In the genomic region with DNA sequence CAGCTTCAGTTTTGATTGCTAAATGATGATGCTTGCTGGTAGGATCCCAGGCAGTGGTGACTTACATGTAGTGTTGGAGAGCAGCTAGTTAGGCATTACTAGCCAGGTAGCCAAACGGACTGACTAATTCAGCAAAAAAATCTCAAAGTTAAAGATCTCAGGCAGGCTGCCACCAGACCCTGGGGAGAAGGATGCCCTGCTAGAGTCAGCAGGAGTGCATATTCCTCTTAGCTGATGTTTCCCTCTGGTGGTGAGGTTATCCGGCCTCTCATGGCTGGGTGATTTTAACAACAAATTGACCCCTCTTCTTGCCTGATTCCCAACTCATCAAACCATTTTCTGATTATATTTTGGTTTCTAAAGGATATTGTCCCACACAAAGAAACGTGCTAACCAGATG, we compare ENCODE assay signal across 7 cellular contexts. TPM values are rescaled to one million over a fixed set of nuclear protein-coding genes. Genes with fewer than 3 reads are reported as not detected.
DNase-seq lines count a peak whose midpoint lies in the region; ATAC-seq and TF ChIP-seq lines count a peak whose summit lies in the region.
"Had no signal": no experiment of that assay in that cellular context is flagged by ENCODE, and none has a peak within 500 bp of the region (broad histone marks: within the 10 kb centered on the region; RNA-seq: fewer than 3 reads in every experiment).

No MANE protein-coding gene starts in this region.

- H3F3A ChIP-seq in smooth muscle cell (ENCODE audit: low read depth): peaks cover 36% of the 10 kb centered on the region

- WGBS in smooth muscle cell (ENCODE audit: low lambda C conversion rate): 80% methylated on average over 3 of the region's 3 CpGs

- no peak overlapping the region for H3K4me2 ChIP-seq in fibroblast of lung (ENCODE audit: extremely low read depth, insufficient read depth, low read length)
- peak overlapping the region; percentile 6 for H3K4me2 ChIP-seq in smooth muscle cell

- H3K36me3 ChIP-seq in fibroblast of lung (ENCODE audit: control insufficient read depth, insufficient read depth, low read length) (no peaks in the 10 kb centered on the region), smooth muscle cell (ENCODE audit: low read depth) (no peaks in the 10 kb centered on the region)

- H3K9ac ChIP-seq in fibroblast of lung (ENCODE audit: insufficient read depth, low read length): no peak overlapping the region
- H3K9ac ChIP-seq in smooth muscle cell (ENCODE audit: low read depth): peak overlapping the region; percentile 26

- H3K4me3 ChIP-seq in fibroblast of lung (replicated peaks in 1 of 4; ENCODE audit: control extremely low read depth in 1 of 4, insufficient read depth in 1 of 4, low read depth in 3 of 4, low read length in 4 of 4) (no peak overlapping the region), smooth muscle cell (no peak overlapping the region)

- H3K27ac ChIP-seq in fibroblast of lung (ENCODE audit: insufficient read depth, low read length) (no peak overlapping the region), smooth muscle cell (ENCODE audit: low read depth) (peak overlapping the region; percentile 80)

- ATAC-seq in GM18909 (IDR thresholded peaks at IDR 0.05; ENCODE audit: poor library complexity, unreplicated experiment): no peak
- ATAC-seq: activated T-helper 17 cell treated with anti-CD3 and anti-CD28 coated beads, Interleukin-2, amount 50 U/mL, for 72 hours had no signal

- H3K4me1 ChIP-seq in fibroblast of lung (ENCODE audit: control insufficient read depth, extremely low read depth, insufficient read depth, low read length) (no peaks in the 10 kb centered on the region), smooth muscle cell (ENCODE audit: low read depth) (peaks cover 39% of the 10 kb centered on the region)

- H3K27me3 ChIP-seq in fibroblast of lung (ENCODE audit: control insufficient read depth, insufficient read depth, low read length) (peaks cover 13% of the 10 kb centered on the region), smooth muscle cell (ENCODE audit: low read depth) (no peaks in the 10 kb centered on the region)

- no peaks in the 10 kb centered on the region for H4K20me1 ChIP-seq in fibroblast of lung (ENCODE audit: control insufficient read depth, extremely low read depth, insufficient read depth, low read length)
- H4K20me1 ChIP-seq in smooth muscle cell (ENCODE audit: low read depth): peaks cover 41% of the 10 kb centered on the region

- H3K9me3 ChIP-seq in fibroblast of lung (ENCODE audit: control insufficient read depth, insufficient read depth, low read depth, low read length) (no peaks in the 10 kb centered on the region), smooth muscle cell (replicated peaks; ENCODE audit: low read depth) (no peaks in the 10 kb centered on the region)

- DNase-seq in NCI-H2227 treated with DMSO at 0.1 percent for 48 hours (lab: John Stamatoyannopoulos, UW) (peak; percentile 6), NCI-H2227 (lab: John Stamatoyannopoulos, UW; ENCODE audit: unreplicated experiment) (no peak), fibroblast of lung (ENCODE audit: low read depth in 2 of 2) (peak; percentile 11 to 34), smooth muscle cell (lab: John Stamatoyannopoulos, UW; ENCODE audit: unreplicated experiment) (no peak), GOT3 (lab: John Stamatoyannopoulos, UW) (no peak)

- TF ChIP-seq CTCF in fibroblast of lung (conservative IDR thresholded peaks at IDR 0.05 in 1 of 2, IDR thresholded peaks at IDR 0.05 in 1 of 2; ENCODE audit: low read depth in 1 of 2, low read length in 2 of 2) (peak; percentile 8 to 32), smooth muscle cell (IDR thresholded peaks at IDR 0.05; ENCODE audit: borderline replicate concordance, insufficient read depth, poor library complexity, severe bottlenecking) (no peak)

- H3K79me2 ChIP-seq in fibroblast of lung (ENCODE audit: control insufficient read depth, insufficient read depth, low read length): no peaks in the 10 kb centered on the region
- H3K79me2 ChIP-seq in smooth muscle cell (ENCODE audit: low read depth): peaks cover 49% of the 10 kb centered on the region

- H2AFZ ChIP-seq in fibroblast of lung (ENCODE audit: low read length) (no peak overlapping the region), smooth muscle cell (ENCODE audit: low read depth) (no peak overlapping the region)

RNA-seq across cellular contexts. Expression of a gene that starts 2.8 kb away (rescaled TPM):
- total RNA-seq in fibroblast of lung (8.5 and 12.2 TPM in 2 replicates), smooth muscle cell (16.2 and 23.9 TPM in 2 replicates)
- polyA plus RNA-seq in fibroblast of lung (2.0 and 2.3 TPM in 2 replicates), smooth muscle cell (41.3 and 43.9 TPM in 2 replicates)
- 4.1 and 5.0 TPM in 2 replicates for polyA plus RNA-seq in fibroblast of lung (2012)
- polyA minus RNA-seq in fibroblast of lung (ENCODE audit: low replicate concordance): 3.3 and 3.6 TPM in 2 replicates
- total RNA-seq: activated T-helper 17 cell treated with anti-CD3 and anti-CD28 coated beads, Interleukin-2, amount 50 U/mL, for 72 hours had no signal

RNA-seq across cellular contexts. Expression of a gene that starts 9.5 kb away (rescaled TPM):
- total RNA-seq in fibroblast of lung: 16.4 and 23.1 TPM in 2 replicates
- polyA plus RNA-seq in fibroblast of lung: 3.9 and 7.9 TPM in 2 replicates
- 8.3 and 11.3 TPM in 2 replicates for polyA plus RNA-seq in fibroblast of lung (2012)
- polyA minus RNA-seq in fibroblast of lung (ENCODE audit: low replicate concordance): 10.2 and 24.7 TPM in 2 replicates
- total RNA-seq in smooth muscle cell: 70.3 and 81.0 TPM in 2 replicates
- 127 and 134 TPM in 2 replicates for polyA plus RNA-seq in smooth muscle cell

RNA-seq across cellular contexts. Expression of a gene that starts 10.4 kb away (rescaled TPM):
- total RNA-seq in fibroblast of lung: not detected in 2 replicates
- polyA plus RNA-seq in fibroblast of lung: not detected in 2 replicates
- not detected in 2 replicates for polyA plus RNA-seq in fibroblast of lung (2012)
- not detected in 2 replicates for polyA minus RNA-seq in fibroblast of lung (ENCODE audit: low replicate concordance)
- total RNA-seq in smooth muscle cell: not detected in 2 replicates
- polyA plus RNA-seq in smooth muscle cell: not detected in 2 replicates
- total RNA-seq: activated T-helper 17 cell treated with anti-CD3 and anti-CD28 coated beads, Interleukin-2, amount 50 U/mL, for 72 hours had no signal

RNA-seq across cellular contexts. Expression of a gene that starts 14.6 kb away (rescaled TPM):
- 0.33 and 0.77 TPM in 2 replicates for total RNA-seq in fibroblast of lung
- polyA plus RNA-seq in fibroblast of lung: 0.08 TPM in 1 of 2 replicates, not detected in the other
- not detected in 2 replicates for polyA plus RNA-seq in fibroblast of lung (2012)
- polyA minus RNA-seq in fibroblast of lung (ENCODE audit: low replicate concordance): 0.59 TPM in 1 of 2 replicates, not detected in the other
- not detected in 2 replicates for total RNA-seq in smooth muscle cell
- 0.59 TPM in 1 of 2 replicates, not detected in the other for polyA plus RNA-seq in smooth muscle cell
- total RNA-seq: activated T-helper 17 cell treated with anti-CD3 and anti-CD28 coated beads, Interleukin-2, amount 50 U/mL, for 72 hours had no signal

RNA-seq across cellular contexts. Expression of a gene that starts 40.9 kb away (rescaled TPM):
- total RNA-seq in fibroblast of lung (59.1 and 73.2 TPM in 2 replicates), smooth muscle cell (48.3 and 52.3 TPM in 2 replicates)
- polyA plus RNA-seq in fibroblast of lung (152 and 158 TPM in 2 replicates), smooth muscle cell (139 and 156 TPM in 2 replicates)
- 97.3 and 113 TPM in 2 replicates for polyA plus RNA-seq in fibroblast of lung (2012)
- 41.2 and 69.2 TPM in 2 replicates for polyA minus RNA-seq in fibroblast of lung (ENCODE audit: low replicate concordance)

Comparison
In these comparisons a context has a peak if more than half of its experiments do, and no peak if none do; other contexts are left out.
1. DNase-seq: peak in NCI-H2227 treated with DMSO at 0.1 percent for 48 hours (single experiment) and fibroblast of lung (2 of 2); none in NCI-H2227 (single experiment), smooth muscle cell (single experiment) and GOT3 (single experiment).